Comparison of ENCODE assay signal across 21 cellular contexts in genomic region chr4:111031180-111031579, GRCh38.
DNase-seq lines count a peak whose midpoint lies in the region; ATAC-seq and TF ChIP-seq lines count a peak whose summit lies in the region.
"Had no signal": no experiment of that assay in that cellular context is flagged by ENCODE, and none has a peak within 500 bp of the region (broad histone marks: within the 10 kb centered on the region; RNA-seq: fewer than 3 reads in every experiment).

No MANE protein-coding gene starts in this region.

- no peaks in the 10 kb centered on the region for H3K4me1 ChIP-seq in CD8-positive, alpha-beta T cell (ENCODE audit: insufficient read depth, low read length)
- H3K4me1 ChIP-seq: A549, BE2C had no signal

- intact Hi-C loops in CD8-positive, alpha-beta T cell (cut with DNase I, micrococcal nuclease): no loop called here

- in situ Hi-C loops in brain microvascular endothelial cell (cut with HindIII; ENCODE audit: low pct_ligation_motif_present, low sequenced_read_pairs): no loop called here

- H3K27me3 ChIP-seq in brain microvascular endothelial cell (replicated peaks): no peaks in the 10 kb centered on the region
- no peaks in the 10 kb centered on the region for H3K27me3 ChIP-seq in CD8-positive, alpha-beta T cell (ENCODE audit: insufficient read depth, low read length)

- no peaks in the 10 kb centered on the region for H3K9me3 Mint-ChIP-seq in HFFc6
- peaks cover 2% of the 10 kb centered on the region for H3K9me3 Mint-ChIP-seq in CD8-positive, alpha-beta T cell

- H3K27ac ChIP-seq in brain microvascular endothelial cell: no peak overlapping the region
- no peak overlapping the region for H3K27ac ChIP-seq in CD8-positive, alpha-beta T cell (ENCODE audit: low read depth, low read length)
- H3K27ac ChIP-seq: A549, PC-9 had no signal

- H3K27me3 Mint-ChIP-seq in HFFc6 (ENCODE audit: insufficient read depth): no peaks in the 10 kb centered on the region
- H3K27me3 Mint-ChIP-seq in CD8-positive, alpha-beta T cell (ENCODE audit: low read depth): no peaks in the 10 kb centered on the region
- H3K27me3 Mint-ChIP-seq: CD4-positive, alpha-beta T cell had no signal

- H3K4me3 ChIP-seq in brain microvascular endothelial cell (ENCODE audit: low read depth, low read length): no peak overlapping the region
- no peak overlapping the region for H3K4me3 ChIP-seq in CD8-positive, alpha-beta T cell (ENCODE audit: low read depth, low read length)
- H3K4me3 ChIP-seq: A549, K562, PC-9 had no signal

- H3K36me3 ChIP-seq in brain microvascular endothelial cell (replicated peaks): no peaks in the 10 kb centered on the region
- H3K36me3 ChIP-seq in CD8-positive, alpha-beta T cell (ENCODE audit: insufficient read depth, low read length): no peaks in the 10 kb centered on the region
- H3K36me3 ChIP-seq: BE2C had no signal

- ATAC-seq in CD8-positive, alpha-beta T cell: no peak
- ATAC-seq: A549, K562, Right ventricle myocardium inferior had no signal

- POLR2A ChIA-PET in HEK293T (lab: Yijun Ruan, JAX): no interaction called here
- POLR2A ChIA-PET in CD8-positive, alpha-beta T cell (lab: Charles Lee): no interaction called here

- peak overlapping the region; percentile 74 for H3K27ac Mint-ChIP-seq in HFFc6
- no peak overlapping the region for H3K27ac Mint-ChIP-seq in CD8-positive, alpha-beta T cell
- H3K27ac Mint-ChIP-seq: CD4-positive, alpha-beta T cell had no signal

- H3K4me1 Mint-ChIP-seq in HFFc6 (ENCODE audit: low read depth): peaks cover 57% of the 10 kb centered on the region
- no peaks in the 10 kb centered on the region for H3K4me1 Mint-ChIP-seq in CD8-positive, alpha-beta T cell (ENCODE audit: low read depth)

- no peaks in the 10 kb centered on the region for H3K9me3 ChIP-seq in CD8-positive, alpha-beta T cell (ENCODE audit: low read length)
- H3K9me3 ChIP-seq: A549, BE2C had no signal

- 0 out of 2 replicates have a peak, but pooled peaks cover 5% of the 10 kb centered on the region for H3K36me3 Mint-ChIP-seq in HFFc6 (ENCODE audit: low read depth)
- H3K36me3 Mint-ChIP-seq in CD8-positive, alpha-beta T cell: no peaks in the 10 kb centered on the region

- no peak for TF ChIP-seq CTCF in HFFc6 (IDR thresholded peaks at IDR 0.05)
- no peak for TF ChIP-seq CTCF in brain microvascular endothelial cell (IDR thresholded peaks at IDR 0.05; ENCODE audit: low read depth, low read length, missing control alignments)
- no peak for TF ChIP-seq CTCF in CD8-positive, alpha-beta T cell (IDR thresholded peaks at IDR 0.05)

- CTCF ChIA-PET in HEK293T (lab: Yijun Ruan, JAX): no interaction called here
- CTCF ChIA-PET in CD8-positive, alpha-beta T cell (lab: Charles Lee): no interaction called here

- DNase-seq in AG20443 (ENCODE audit: low spot score): peak; percentile 10
- peak; percentile 62 for DNase-seq in HFFc6
- peak; percentile 6 for DNase-seq in brain microvascular endothelial cell
- DNase-seq in iris pigment epithelial cell (ENCODE audit: low read depth): peak; percentile 38
- DNase-seq in HEK293T (ENCODE audit: extremely low spot score): no peak
- no peak for DNase-seq in NCI-H446 (lab: John Stamatoyannopoulos, UW)
- no peak for DNase-seq in CD8-positive, alpha-beta T cell
- no peak for DNase-seq in RPMI8226
- DNase-seq: BE2C; CD4-positive, alpha-beta T cell; DMS79; GDM1; H7; NCI-H1417 treated with DMSO at 0.1 percent for 48 hours; NCI-H1930; NCI-H2171 treated with DMSO at 0.1 percent for 48 hours; NCI-H82; PC-9 had no signal

- no peak overlapping the region for H3K4me3 Mint-ChIP-seq in HFFc6
- H3K4me3 Mint-ChIP-seq in CD8-positive, alpha-beta T cell: no peak overlapping the region
- H3K4me3 Mint-ChIP-seq: CD4-positive, alpha-beta T cell had no signal

TF ChIP-seq in HEK293T, 16 proteins besides CTCF, POLR2A, EP300 and RAD21:
- no peak for TF ChIP-seq FOXA1 (IDR thresholded peaks at IDR 0.05)
- no peak for TF ChIP-seq L3MBTL2 (conservative IDR thresholded peaks at IDR 0.05)
- TF ChIP-seq SP1 (IDR thresholded peaks at IDR 0.05): no peak
- no peak for TF ChIP-seq BHLHE40 (IDR thresholded peaks at IDR 0.05; ENCODE audit: borderline replicate concordance)
- TF ChIP-seq ARNT (IDR thresholded peaks at IDR 0.05): no peak
- no peak for TF ChIP-seq FOXK2 (IDR thresholded peaks at IDR 0.05)
- no peak for TF ChIP-seq LEF1 (IDR thresholded peaks at IDR 0.05; ENCODE audit: borderline replicate concordance)

Comparison
In these comparisons a context has a peak if more than half of its experiments do, and no peak if none do; other contexts are left out.
1. DNase-seq: peak in AG20443 (single experiment), HFFc6 (single experiment), brain microvascular endothelial cell (single experiment) and iris pigment epithelial cell (single experiment); none in HEK293T (single experiment), NCI-H446 (0 of 2), CD8-positive, alpha-beta T cell (0 of 7) and RPMI8226 (single experiment).